In the genomic region with DNA sequence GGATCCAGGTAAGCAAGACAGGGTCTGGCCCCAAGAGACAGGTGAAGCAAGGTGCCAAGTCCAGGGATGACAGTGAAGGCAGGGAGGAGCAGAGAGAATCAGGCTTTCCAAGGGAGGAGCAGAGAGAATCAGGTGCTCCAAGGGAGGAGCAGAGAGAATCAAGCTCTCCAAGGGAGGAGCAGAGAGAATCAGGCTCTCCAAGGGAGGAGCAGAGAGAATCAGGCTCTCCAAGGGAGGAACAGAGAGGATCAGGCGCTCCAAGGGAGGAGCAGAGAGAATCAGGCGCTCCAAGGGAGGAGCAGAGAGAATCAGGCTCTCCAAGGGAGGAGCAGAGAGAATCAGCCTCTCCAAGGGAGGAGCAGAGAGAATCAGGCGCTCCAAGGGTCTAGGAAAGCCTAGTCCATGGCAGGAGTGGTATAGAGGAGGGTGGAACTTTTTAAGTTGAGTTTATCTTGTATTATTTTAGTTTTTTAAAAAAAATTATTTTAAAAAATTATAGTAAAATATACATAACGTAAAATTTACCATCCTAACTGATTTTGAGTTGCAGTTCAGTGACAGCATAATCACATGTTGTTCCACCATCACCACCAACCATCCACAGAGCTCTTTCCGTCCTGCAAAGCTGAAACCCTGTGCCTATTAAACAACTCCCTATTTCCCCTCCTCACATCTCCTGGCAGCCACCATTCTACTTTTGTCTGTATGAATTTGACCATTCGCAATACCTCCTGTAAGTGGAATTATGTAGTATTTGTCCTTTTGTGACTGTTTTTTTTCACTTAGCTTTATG, we compare ENCODE assay signal across 17 cellular contexts.
DNase-seq lines count a peak whose midpoint lies in the region; ATAC-seq, FAIRE-seq and TF ChIP-seq lines count a peak whose summit lies in the region.
"Had no signal": no experiment of that assay in that cellular context is flagged by ENCODE, and none has a peak within 500 bp of the region (broad histone marks: within the 10 kb centered on the region; RNA-seq: fewer than 3 reads in every experiment).

No MANE protein-coding gene starts in this region.

- H3K4me1 ChIP-seq in astrocyte (ENCODE audit: insufficient read depth, low read length) (peaks cover 3% of the 10 kb centered on the region), right cardiac atrium (ENCODE audit: control insufficient read depth, insufficient read depth, low read length) (peaks cover 11% of the 10 kb centered on the region), stomach (peaks cover 0 to 9% (median 3%) of the 10 kb centered on the region in 4 donors)
- no peaks in the 10 kb centered on the region for H3K4me1 ChIP-seq in CD8-positive, alpha-beta T cell (ENCODE audit: insufficient read depth, low read length)

- peak; percentile 15 for DNase-seq in EH (ENCODE audit: low read depth)
- no peak for DNase-seq in astrocyte (ENCODE audit: low read depth)
- DNase-seq in right cardiac atrium = no peak
- DNase-seq in stomach = no peak
- DNase-seq in hepatic stellate cell (ENCODE audit: low spot score) = no peak
- DNase-seq in CD8-positive, alpha-beta T cell = no peak
- DNase-seq in cortex of kidney (lab: John Stamatoyannopoulos, UW) = no peak
- no peak for DNase-seq in iPS-NIHi7 (ENCODE audit: extremely low spot score)
- DNase-seq: activated CD8-positive, alpha-beta memory T cell treated with anti-CD3 and anti-CD28 coated beads for 24 hours; activated effector memory CD4-positive, alpha-beta T cell treated with Interleukin-2 at 50 U/mL for 16 hours; immature natural killer cell; Kasumi-1; NCI-H345; nucleus accumbens; stimulated activated CD4-positive, alpha-beta T cell treated with anti-CD3 and anti-CD28 coated beads, Interleukin-15, amount 100 ng/mL, for 24 hours had no signal

- FAIRE-seq in astrocyte (lab: Jason Lieb, UNC) = no peak
- FAIRE-seq: D721Med, GM19239 had no signal

- H3K9me3 ChIP-seq in astrocyte (ENCODE audit: insufficient read depth, low read depth, low read length) (no peaks in the 10 kb centered on the region), right cardiac atrium (ENCODE audit: control insufficient read depth, low read length) (no peaks in the 10 kb centered on the region), stomach (no peaks in the 10 kb centered on the region)
- H3K9me3 ChIP-seq in CD8-positive, alpha-beta T cell (ENCODE audit: low read length) = no peaks in the 10 kb centered on the region

- no peaks in the 10 kb centered on the region for H3K9me3 Mint-ChIP-seq in astrocyte (ENCODE audit: unreplicated experiment)
- no peaks in the 10 kb centered on the region for H3K9me3 Mint-ChIP-seq in CD8-positive, alpha-beta T cell
- H3K9me3 Mint-ChIP-seq: immature natural killer cell had no signal

- no peak overlapping the region for H2AFZ ChIP-seq in astrocyte (ENCODE audit: low read depth, low read length)

- H3K27me3 ChIP-seq in astrocyte (ENCODE audit: insufficient read depth, low read length) (no peaks in the 10 kb centered on the region), right cardiac atrium (ENCODE audit: control insufficient read depth, insufficient read depth) (no peaks in the 10 kb centered on the region), stomach (no peaks in the 10 kb centered on the region)
- H3K27me3 ChIP-seq in CD8-positive, alpha-beta T cell (ENCODE audit: insufficient read depth, low read length) = no peaks in the 10 kb centered on the region

- H3K36me3 ChIP-seq in astrocyte (ENCODE audit: insufficient read depth, low read length) (no peaks in the 10 kb centered on the region), stomach (no peaks in the 10 kb centered on the region)
- no peaks in the 10 kb centered on the region for H3K36me3 ChIP-seq in CD8-positive, alpha-beta T cell (ENCODE audit: insufficient read depth, low read length)

- ATAC-seq in right cardiac atrium = peak; percentile 13 to 44
- no peak for ATAC-seq in CD8-positive, alpha-beta T cell

- H3K27ac ChIP-seq in astrocyte (ENCODE audit: low read depth, low read length) = peak overlapping the region; percentile 55
- H3K27ac ChIP-seq in right cardiac atrium (ENCODE audit: low read length) = peak overlapping the region; percentile 75
- peak overlapping the region in 3 of 5 donors; percentile 61 to 71 (median 66) for H3K27ac ChIP-seq in stomach
- no peak overlapping the region for H3K27ac ChIP-seq in CD8-positive, alpha-beta T cell (ENCODE audit: low read depth, low read length)

- POLR2A ChIA-PET in CD8-positive, alpha-beta T cell (lab: Charles Lee) = no interaction called here

- no peak overlapping the region for H3K9ac ChIP-seq in astrocyte (ENCODE audit: low read length)

- TF ChIP-seq EP300 in stomach (IDR thresholded peaks at IDR 0.05) = no peak

- CTCF ChIA-PET in CD8-positive, alpha-beta T cell (lab: Charles Lee) = no interaction called here

- H3K4me3 Mint-ChIP-seq in astrocyte (ENCODE audit: unreplicated experiment) = no peak overlapping the region
- no peak overlapping the region for H3K4me3 Mint-ChIP-seq in CD8-positive, alpha-beta T cell
- H3K4me3 Mint-ChIP-seq: immature natural killer cell had no signal

- 78% methylated on average over 6 of the region's 6 CpGs for WGBS in right cardiac atrium
- 72 to 88% (median 84%) methylated on average over 6 of the region's 6 CpGs for WGBS in stomach, 5 donors

- H3K27me3 Mint-ChIP-seq in astrocyte (ENCODE audit: low read depth, unreplicated experiment) = no peaks in the 10 kb centered on the region
- H3K27me3 Mint-ChIP-seq in CD8-positive, alpha-beta T cell (ENCODE audit: low read depth) = peaks cover 12% of the 10 kb centered on the region

- no peaks in the 10 kb centered on the region for H4K20me1 ChIP-seq in astrocyte (ENCODE audit: insufficient read depth, low read length)

- H3K4me2 ChIP-seq in astrocyte (ENCODE audit: low read length) = peak overlapping the region; percentile 65

- H3K4me1 Mint-ChIP-seq in astrocyte (ENCODE audit: low read depth, unreplicated experiment) = no peaks in the 10 kb centered on the region
- H3K4me1 Mint-ChIP-seq in CD8-positive, alpha-beta T cell (ENCODE audit: low read depth) = no peaks in the 10 kb centered on the region
- H3K4me1 Mint-ChIP-seq: immature natural killer cell had no signal

- H3K27ac Mint-ChIP-seq in astrocyte (ENCODE audit: unreplicated experiment) = no peak overlapping the region
- no peak overlapping the region for H3K27ac Mint-ChIP-seq in CD8-positive, alpha-beta T cell
- H3K27ac Mint-ChIP-seq: immature natural killer cell had no signal

- intact Hi-C loops in right cardiac atrium (cut with DNase I) (no loop called here), stomach (cut with DNase I; ENCODE audit: low total_unique reads) (no loop called here)
- intact Hi-C loops in CD8-positive, alpha-beta T cell (cut with DNase I, micrococcal nuclease) = no loop called here

- H3K79me2 ChIP-seq in astrocyte (ENCODE audit: insufficient read depth, low read length) = no peaks in the 10 kb centered on the region

- no peaks in the 10 kb centered on the region for H3K36me3 Mint-ChIP-seq in astrocyte (ENCODE audit: low read depth, unreplicated experiment)
- no peaks in the 10 kb centered on the region for H3K36me3 Mint-ChIP-seq in CD8-positive, alpha-beta T cell
- H3K36me3 Mint-ChIP-seq: immature natural killer cell had no signal

- no peak for TF ChIP-seq CTCF in astrocyte (IDR thresholded peaks at IDR 0.05; ENCODE audit: insufficient read depth, low read depth, low read length)
- no peak for TF ChIP-seq CTCF in stomach (IDR thresholded peaks at IDR 0.05)
- TF ChIP-seq CTCF in CD8-positive, alpha-beta T cell (IDR thresholded peaks at IDR 0.05) = no peak

- no peak for TF ChIP-seq POLR2A in stomach (IDR thresholded peaks at IDR 0.05)

- no peak overlapping the region for H3K4me3 ChIP-seq in astrocyte (ENCODE audit: insufficient read depth, low read depth, low read length)
- H3K4me3 ChIP-seq in right cardiac atrium (ENCODE audit: low read length) = no peak overlapping the region
- H3K4me3 ChIP-seq in stomach = no peak overlapping the region
- H3K4me3 ChIP-seq in CD8-positive, alpha-beta T cell (ENCODE audit: low read depth, low read length) = no peak overlapping the region
